In the genomic region with DNA sequence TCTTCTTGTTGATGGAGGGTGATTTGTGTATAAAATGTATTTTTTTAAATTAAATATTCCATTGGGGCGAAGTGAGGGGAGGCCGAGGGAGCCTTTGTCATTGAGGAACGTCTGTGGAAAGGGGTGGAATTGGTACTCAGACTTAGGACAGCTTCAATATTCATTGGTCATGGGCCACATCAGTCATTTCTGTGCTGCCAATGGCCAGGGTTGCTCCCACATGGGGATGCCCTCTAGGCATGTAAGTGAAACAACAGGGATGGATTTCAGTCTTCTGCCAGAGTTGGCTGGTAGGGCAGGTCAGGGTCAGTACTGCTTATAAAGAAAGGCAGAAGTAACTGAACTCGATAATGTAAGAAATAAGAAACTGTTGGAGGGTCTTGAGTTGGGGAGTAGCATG, we compare ENCODE assay signal across 1 cellular context.
TF ChIP-seq lines count a peak whose summit lies in the region.

No MANE protein-coding gene starts in this region.

TF ChIP-seq in IMR-90, 13 proteins besides CTCF, POLR2A, EP300 and RAD21:
- TF ChIP-seq CEBPB (IDR thresholded peaks at IDR 0.05; ENCODE audit: low read depth, low read length) (no peak), NFE2L2 (IDR thresholded peaks at IDR 0.05; ENCODE audit: low read depth, low read length) (no peak), RCOR1 (IDR thresholded peaks at IDR 0.05; ENCODE audit: insufficient replicate concordance, low read length) (no peak), RFX5 (IDR thresholded peaks at IDR 0.05; ENCODE audit: low read depth, low read length) (no peak), MAFK (IDR thresholded peaks at IDR 0.05; ENCODE audit: low read depth, low read length) (no peak), CHD1 (IDR thresholded peaks at IDR 0.05; ENCODE audit: low read depth, low read length) (no peak), MXI1 (IDR thresholded peaks at IDR 0.05; ENCODE audit: borderline replicate concordance, low read depth, low read length) (no peak), BHLHE40 (IDR thresholded peaks at IDR 0.05; ENCODE audit: low read depth, low read length) (no peak)
- TF ChIP-seq, protein P1, sequence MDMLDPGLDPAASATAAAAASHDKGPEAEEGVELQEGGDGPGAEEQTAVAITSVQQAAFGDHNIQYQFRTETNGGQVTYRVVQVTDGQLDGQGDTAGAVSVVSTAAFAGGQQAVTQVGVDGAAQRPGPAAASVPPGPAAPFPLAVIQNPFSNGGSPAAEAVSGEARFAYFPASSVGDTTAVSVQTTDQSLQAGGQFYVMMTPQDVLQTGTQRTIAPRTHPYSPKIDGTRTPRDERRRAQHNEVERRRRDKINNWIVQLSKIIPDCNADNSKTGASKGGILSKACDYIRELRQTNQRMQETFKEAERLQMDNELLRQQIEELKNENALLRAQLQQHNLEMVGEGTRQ (IDR thresholded peaks at IDR 0.05; ENCODE audit: low read depth, low read length): no peak
- TF ChIP-seq, protein P2, sequence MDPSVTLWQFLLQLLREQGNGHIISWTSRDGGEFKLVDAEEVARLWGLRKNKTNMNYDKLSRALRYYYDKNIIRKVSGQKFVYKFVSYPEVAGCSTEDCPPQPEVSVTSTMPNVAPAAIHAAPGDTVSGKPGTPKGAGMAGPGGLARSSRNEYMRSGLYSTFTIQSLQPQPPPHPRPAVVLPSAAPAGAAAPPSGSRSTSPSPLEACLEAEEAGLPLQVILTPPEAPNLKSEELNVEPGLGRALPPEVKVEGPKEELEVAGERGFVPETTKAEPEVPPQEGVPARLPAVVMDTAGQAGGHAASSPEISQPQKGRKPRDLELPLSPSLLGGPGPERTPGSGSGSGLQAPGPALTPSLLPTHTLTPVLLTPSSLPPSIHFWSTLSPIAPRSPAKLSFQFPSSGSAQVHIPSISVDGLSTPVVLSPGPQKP (IDR thresholded peaks at IDR 0.05; ENCODE audit: borderline replicate concordance, low read depth, low read length): no peak
